In genomic region chr5:54669845-54670635, GRCh38 we compare ENCODE assay signal across 14 cellular contexts.
DNase-seq lines count a peak whose midpoint lies in the region; ATAC-seq and TF ChIP-seq lines count a peak whose summit lies in the region.
"Had no signal": no experiment of that assay in that cellular context is flagged by ENCODE, and none has a peak within 500 bp of the region (broad histone marks: within the 10 kb centered on the region; RNA-seq: fewer than 3 reads in every experiment).

No MANE protein-coding gene starts in this region.

- H3K27me3 Mint-ChIP-seq in activated B cell treated with CpG ODN at 0.5 μM for 24 hours (no peaks in the 10 kb centered on the region), naive B cell (no peaks in the 10 kb centered on the region), Caco-2 (ENCODE audit: insufficient read depth, unreplicated experiment) (no peaks in the 10 kb centered on the region)

- peak overlapping the region; percentile 13; the same call in 1 of the 2 replicates for H3K27ac ChIP-seq in BLaER1
- no peak overlapping the region for H3K27ac ChIP-seq in HEK293 (ENCODE audit: extremely low read depth, low read depth, low read length)
- H3K27ac ChIP-seq: C4-2B had no signal

- no peaks in the 10 kb centered on the region for H3K36me3 Mint-ChIP-seq in activated B cell treated with CpG ODN at 0.5 μM for 24 hours (ENCODE audit: low read depth)
- peaks cover 8 to 16% of the 10 kb centered on the region in 2 donors for H3K36me3 Mint-ChIP-seq in naive B cell
- H3K36me3 Mint-ChIP-seq in Caco-2 (ENCODE audit: insufficient read depth, unreplicated experiment), result no peaks in the 10 kb centered on the region

- intact Hi-C loops in activated B cell treated with CpG ODN at 0.5 μM for 24 hours (cut with micrococcal nuclease) (loop anchor here (5.0 kb wide), 2 partner anchors 82 to 102 kb away; no protein-coding TSS in a partner anchor), Right ventricle myocardium inferior (cut with DNase I) (no loop called here), Caco-2 (cut with micrococcal nuclease; ENCODE audit: unreplicated experiment) (no loop called here)

- no peak for DNase-seq in activated B cell treated with CpG ODN at 0.5 μM for 24 hours
- DNase-seq in naive B cell, result no peak
- no peak for DNase-seq in HuH-7 (ENCODE audit: low spot score)
- no peak for DNase-seq in Right ventricle myocardium inferior (ENCODE audit: missing footprints)
- DNase-seq in Caco-2, result no peak
- DNase-seq: activated CD4-positive, alpha-beta T cell treated with anti-CD3 and anti-CD28 coated beads for 1 hour; GOT3; OCI-M1; stimulated activated CD4-positive, alpha-beta T cell treated with anti-CD3 and anti-CD28 coated beads, Interleukin-4, amount 100 ng/mL, for 1 hour had no signal

- POLR2A ChIA-PET in HEK293 (lab: Yijun Ruan, JAX) (no interaction called here), activated B cell treated with CpG ODN at 0.5 μM for 24 hours (lab: Charles Lee) (interaction anchor here (0.8 to 1.0 kb wide), 2 partner anchors 11 to 20 kb away, joined by 3 to 4 read pairs; no protein-coding TSS in a partner anchor), Caco-2 (lab: Charles Lee) (no interaction called here)

- no peak overlapping the region for H3K9ac ChIP-seq in BLaER1

- H3K36me3 ChIP-seq in BLaER1 (no peaks in the 10 kb centered on the region), HEK293 (ENCODE audit: control insufficient read depth in 2 of 2, insufficient read depth in 1 of 2, low read length in 2 of 2) (no peaks in the 10 kb centered on the region), Caco-2 (ENCODE audit: control insufficient read depth, insufficient read depth, low read length) (no peaks in the 10 kb centered on the region)

- CTCF ChIA-PET in HEK293 (lab: Yijun Ruan, JAX), result no interaction called here
- CTCF ChIA-PET in activated B cell treated with CpG ODN at 0.5 μM for 24 hours (lab: Charles Lee), result interaction anchor here (0.8 kb wide), 1 partner anchor 197 kb away, joined by 3 read pairs; no protein-coding TSS in a partner anchor
- CTCF ChIA-PET in Caco-2 (lab: Charles Lee), result no interaction called here

- peak overlapping the region; percentile 39 for H3K4me3 Mint-ChIP-seq in activated B cell treated with CpG ODN at 0.5 μM for 24 hours
- H3K4me3 Mint-ChIP-seq in naive B cell, result peak overlapping the region; percentile 10 to 85 (median 76)
- no peak overlapping the region for H3K4me3 Mint-ChIP-seq in Caco-2 (ENCODE audit: unreplicated experiment)
- H3K4me3 Mint-ChIP-seq: stimulated activated effector memory CD8-positive, alpha-beta T cell treated with anti-CD3 and anti-CD28 coated beads, Interleukin-12 subunit alpha, Interleukin-12 subunit beta, amount 100 ng/mL, for 72 hours had no signal

- H3K27me3 ChIP-seq in BLaER1, result no peaks in the 10 kb centered on the region
- H3K27me3 ChIP-seq in Caco-2 (replicated peaks; ENCODE audit: control insufficient read depth, insufficient read depth, low read length), result no peaks in the 10 kb centered on the region

- BruUV-seq in Caco-2 (replicated peaks; lab: Mats Ljungman, UMichigan), result no TSS peak

- H3K4me1 ChIP-seq in BLaER1 (peaks cover 44% of the 10 kb centered on the region), HEK293 (ENCODE audit: control insufficient read depth, insufficient read depth, low read length) (no peaks in the 10 kb centered on the region), Caco-2 (peaks cover 6% of the 10 kb centered on the region; the same call in 1 of the 2 replicates)

- H3K4me1 Mint-ChIP-seq in activated B cell treated with CpG ODN at 0.5 μM for 24 hours (peaks cover 64% of the 10 kb centered on the region), naive B cell (peaks cover 62 to 73% (median 72%) of the 10 kb centered on the region in 3 donors), Caco-2 (ENCODE audit: low read depth, unreplicated experiment) (no peaks in the 10 kb centered on the region)

- H3K27ac Mint-ChIP-seq in activated B cell treated with CpG ODN at 0.5 μM for 24 hours (peak overlapping the region; percentile 47), naive B cell (peak overlapping the region; percentile 31 to 82 (median 67)), Caco-2 (ENCODE audit: unreplicated experiment) (no peak overlapping the region)
- H3K27ac Mint-ChIP-seq: stimulated activated effector memory CD8-positive, alpha-beta T cell treated with anti-CD3 and anti-CD28 coated beads, Interleukin-12 subunit alpha, Interleukin-12 subunit beta, amount 100 ng/mL, for 72 hours had no signal

- H3K9me3 Mint-ChIP-seq in activated B cell treated with CpG ODN at 0.5 μM for 24 hours (peaks cover 11% of the 10 kb centered on the region), naive B cell (peaks cover 5 to 35% (median 19%) of the 10 kb centered on the region in 7 donors), Caco-2 (ENCODE audit: unreplicated experiment) (peaks cover 9% of the 10 kb centered on the region)

- H3K4me3 ChIP-seq in BLaER1 (no peak overlapping the region), HEK293 (ENCODE audit: low read depth, low read length) (no peak overlapping the region), Caco-2 (ENCODE audit: low read depth, low read length) (no peak overlapping the region)

- TF ChIP-seq CTCF in HEK293 (tag by site-specific recombination; IDR thresholded peaks at IDR 0.05), result no peak
- no peak for TF ChIP-seq CTCF in activated B cell treated with CpG ODN at 0.5 μM for 24 hours (IDR thresholded peaks at IDR 0.05)
- TF ChIP-seq CTCF in Caco-2 (IDR thresholded peaks at IDR 0.05; ENCODE audit: insufficient read depth in 1 of 2, low read depth in 1 of 2, low read length in 1 of 2, severe bottlenecking in 1 of 2, unreplicated experiment in 1 of 2), result no peak

- peak overlapping the region; percentile 64 for H3K4me2 ChIP-seq in BLaER1

- H4K20me1 ChIP-seq in BLaER1, result no peaks in the 10 kb centered on the region

- ATAC-seq in activated B cell treated with CpG ODN at 0.5 μM for 24 hours (ENCODE audit: low read depth) (no peak), naive B cell (ENCODE audit: low read depth in 2 of 2) (no peak), Right ventricle myocardium inferior (no peak), GM18868 (IDR thresholded peaks at IDR 0.05; ENCODE audit: unreplicated experiment) (no peak)
- ATAC-seq: stimulated activated effector memory CD8-positive, alpha-beta T cell treated with anti-CD3 and anti-CD28 coated beads, Interleukin-12 subunit alpha, Interleukin-12 subunit beta, amount 100 ng/mL, for 72 hours had no signal

- H3K9me3 ChIP-seq in BLaER1 (peaks cover 42% of the 10 kb centered on the region), HEK293 (ENCODE audit: control insufficient read depth, insufficient read depth, low read depth, low read length) (no peaks in the 10 kb centered on the region), Caco-2 (peaks cover 13% of the 10 kb centered on the region; the same call in 1 of the 2 replicates)

TF ChIP-seq in HEK293, 187 proteins besides CTCF, POLR2A, EP300 and RAD21:
- TF ChIP-seq ZIC2 (tag by site-specific recombination; IDR thresholded peaks at IDR 0.05) (peak; percentile 58), TCF7L2 (IDR thresholded peaks at IDR 0.05; ENCODE audit: borderline replicate concordance, low read depth, low read length) (no peak)
